Comparison of ENCODE assay signal across 13 cellular contexts in the genomic region with DNA sequence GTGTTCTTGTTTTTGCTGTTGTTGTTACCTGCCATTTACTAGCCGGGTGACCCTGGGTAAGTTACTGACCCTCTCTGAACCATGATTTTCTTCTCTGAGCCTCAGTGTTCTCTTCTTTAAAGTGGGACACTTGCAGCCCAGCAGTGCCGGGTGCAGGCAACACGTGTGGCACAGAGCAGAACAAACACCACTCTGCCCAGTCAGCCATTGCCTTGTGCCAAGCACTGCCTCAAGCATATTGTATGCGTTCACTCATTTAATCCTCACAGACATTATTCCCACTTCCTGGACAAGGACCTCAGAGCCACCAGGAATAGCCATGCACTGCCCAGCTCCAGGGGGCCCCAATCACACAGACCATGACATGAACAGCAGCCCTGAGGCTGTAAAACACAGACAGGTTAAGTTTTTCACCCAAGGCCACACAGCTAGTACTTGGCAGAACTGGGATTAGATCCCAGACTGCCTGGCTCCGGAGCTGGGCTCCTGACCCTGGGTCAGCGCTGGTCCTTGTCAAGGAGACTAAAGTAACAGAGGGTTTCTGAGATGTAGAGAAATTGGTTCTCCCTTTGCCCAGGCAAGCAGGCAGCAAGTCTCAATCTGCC.
"Had no signal": no experiment of that assay in that cellular context is flagged by ENCODE, and none has a peak within 500 bp of the region (broad histone marks: within the 10 kb centered on the region; RNA-seq: fewer than 3 reads in every experiment).

No MANE protein-coding gene starts in this region.

- H3K9ac ChIP-seq: parathyroid adenoma had no signal

- H3K27ac ChIP-seq: left ventricle myocardium inferior, parathyroid adenoma had no signal

- H3K27me3 ChIP-seq: gastroesophageal sphincter, tibial nerve had no signal

- FAIRE-seq: bronchial epithelial cell, small intestine had no signal

- H3K4me3 ChIP-seq: gastroesophageal sphincter, left ventricle myocardium inferior, tibial nerve had no signal

- H3K9me3 ChIP-seq: gastroesophageal sphincter, left ventricle myocardium inferior, tibial nerve had no signal

- H3K36me3 ChIP-seq: gastroesophageal sphincter, left ventricle myocardium inferior, tibial nerve had no signal

- ATAC-seq: activated T-cell treated with anti-CD3 and anti-CD28 coated beads, Interleukin-2, amount 50 U/mL, for 4 hours; gastroesophageal sphincter had no signal

- H3K79me2 ChIP-seq: parathyroid adenoma had no signal

- DNase-seq: activated CD4-positive, alpha-beta T cell treated with anti-CD3 and anti-CD28 coated beads, Interleukin-2, amount 50 U/mL, for 4 hours; activated CD4-positive, CD25-positive, alpha-beta regulatory T cell treated with anti-CD3 and anti-CD28 coated beads, Interleukin-2, amount 50 U/mL, for 72 hours; activated effector memory CD4-positive, alpha-beta T cell treated with anti-CD3 and anti-CD28 coated beads, Interleukin-2, amount 50 U/mL, for 16 hours; activated naive CD8-positive, alpha-beta T cell treated with anti-CD3 and anti-CD28 coated beads for 36 hours; activated T-cell treated with anti-CD3 and anti-CD28 coated beads, Interleukin-2, amount 50 U/mL, for 4 hours; anterior cingulate cortex; islet precursor cell; left ventricle myocardium inferior; small intestine had no signal

- H2AFZ ChIP-seq: parathyroid adenoma had no signal

- H3K4me1 ChIP-seq: parathyroid adenoma had no signal
